36 cellular contexts compared by ENCODE assay signal in genomic region chr11:6240139-6240538, GRCh38. TPM values are rescaled to one million over a fixed set of nuclear protein-coding genes. Genes with fewer than 3 reads are reported as not detected.
"Had no signal": no experiment of that assay in that cellular context is flagged by ENCODE, and none has a peak within 500 bp of the region (broad histone marks: within the 10 kb centered on the region; RNA-seq: fewer than 3 reads in every experiment).

No MANE protein-coding gene starts in this region.

- H3K4me3 ChIP-seq: ascending aorta, cardiac muscle cell had no signal

- H3K27me3 Mint-ChIP-seq: activated naive CD4-positive, alpha-beta T cell treated with anti-CD3 and anti-CD28 coated beads, Interleukin-2, amount 50 U/mL, for 24 hours had no signal

- H3K36me3 Mint-ChIP-seq: activated CD4-positive, alpha-beta memory T cell treated with anti-CD3 and anti-CD28 coated beads for 36 hours; activated CD8-positive, alpha-beta memory T cell treated with anti-CD3 and anti-CD28 coated beads, Interleukin-2, amount 10 ng/mL, durations not matched to agents 7 days and 5 days; activated naive CD4-positive, alpha-beta T cell treated with anti-CD3 and anti-CD28 coated beads, Interleukin-2, amount 10 ng/mL, durations not matched to agents 7 days and 5 days; activated naive CD4-positive, alpha-beta T cell treated with anti-CD3 and anti-CD28 coated beads, Interleukin-2, amount 50 U/mL, for 24 hours; activated naive CD8-positive, alpha-beta T cell; activated naive CD8-positive, alpha-beta T cell treated with anti-CD3 and anti-CD28 coated beads, Interleukin-2, amount 10 ng/mL, durations not matched to agents 7 days and 5 days; brain had no signal

- H3K36me3 ChIP-seq: ascending aorta, cardiac muscle cell had no signal

- H3K4me1 ChIP-seq: ascending aorta had no signal

- H3K4me3 Mint-ChIP-seq: activated B cell treated with CpG ODN at 0.5 μM for 24 hours; activated CD4-positive, alpha-beta memory T cell treated with anti-CD3 and anti-CD28 coated beads for 36 hours; activated CD4-positive, alpha-beta T cell treated with anti-CD3 and anti-CD28 coated beads, Interleukin-2, amount 10 ng/mL, durations not matched to agents 24 days and 14 days; activated CD8-positive, alpha-beta memory T cell treated with anti-CD3 and anti-CD28 coated beads, Interleukin-2, amount 10 ng/mL, durations not matched to agents 7 days and 5 days; activated CD8-positive, alpha-beta T cell treated with anti-CD3 and anti-CD28 coated beads, Interleukin-2, amount 10 ng/mL, durations not matched to agents 7 days and 5 days; activated naive CD4-positive, alpha-beta T cell treated with anti-CD3 and anti-CD28 coated beads, Interleukin-2, amount 10 ng/mL, durations not matched to agents 7 days and 5 days; activated naive CD4-positive, alpha-beta T cell treated with anti-CD3 and anti-CD28 coated beads, Interleukin-2, amount 50 U/mL, for 24 hours; activated naive CD8-positive, alpha-beta T cell; activated naive CD8-positive, alpha-beta T cell treated with anti-CD3 and anti-CD28 coated beads, Interleukin-2, amount 10 ng/mL, durations not matched to agents 7 days and 5 days; activated naive CD8-positive, alpha-beta T cell treated with anti-CD3 and anti-CD28 coated beads, Interleukin-2, amount 50 U/mL, for 24 hours; activated T-cell treated with anti-CD3 and anti-CD28 coated beads, Interleukin-2, amount 50 U/mL, for 24 hours; brain; central memory CD8-positive, alpha-beta T cell; T-helper 1 cell treated with Interleukin-12 subunit alpha and Interleukin-12 subunit beta and Interleukin-4 antibody, amounts not matched to agents 30 μg/mL and 1 μg/mL, for 36 hours; T-helper 2 cell treated with Interferon-gamma antibody and Interleukin-4, amounts not matched to agents 5 μg/mL and 100 μg/mL, for 36 hours had no signal

- H3K27me3 ChIP-seq: ascending aorta, cardiac muscle cell had no signal

- H3K9me3 ChIP-seq: ascending aorta had no signal

- H3K27ac Mint-ChIP-seq: activated B cell treated with CpG ODN at 0.5 μM for 24 hours; activated CD4-positive, alpha-beta memory T cell treated with anti-CD3 and anti-CD28 coated beads for 36 hours; activated CD4-positive, alpha-beta T cell treated with anti-CD3 and anti-CD28 coated beads, Interleukin-2, amount 10 ng/mL, durations not matched to agents 24 days and 14 days; activated CD8-positive, alpha-beta memory T cell treated with anti-CD3 and anti-CD28 coated beads, Interleukin-2, amount 10 ng/mL, durations not matched to agents 7 days and 5 days; activated CD8-positive, alpha-beta T cell treated with anti-CD3 and anti-CD28 coated beads, Interleukin-2, amount 10 ng/mL, durations not matched to agents 7 days and 5 days; activated naive CD4-positive, alpha-beta T cell treated with anti-CD3 and anti-CD28 coated beads, Interleukin-2, amount 10 ng/mL, durations not matched to agents 7 days and 5 days; activated naive CD4-positive, alpha-beta T cell treated with anti-CD3 and anti-CD28 coated beads, Interleukin-2, amount 50 U/mL, for 24 hours; activated naive CD8-positive, alpha-beta T cell; activated naive CD8-positive, alpha-beta T cell treated with anti-CD3 and anti-CD28 coated beads, Interleukin-2, amount 10 ng/mL, durations not matched to agents 7 days and 5 days; activated naive CD8-positive, alpha-beta T cell treated with anti-CD3 and anti-CD28 coated beads, Interleukin-2, amount 50 U/mL, for 24 hours; activated T-cell treated with anti-CD3 and anti-CD28 coated beads, Interleukin-2, amount 50 U/mL, for 24 hours; activated T-helper 2 cell treated with anti-CD3 and anti-CD28 coated beads, Interferon-gamma antibody, Interleukin-2, Interleukin-4, amounts not matched to agents 10 μg/mL and 5 μg/mL and 100 μg/mL, durations not matched to agents 14 hours and 24 hours and 36 hours; brain; T-helper 1 cell treated with Interleukin-12 subunit alpha and Interleukin-12 subunit beta and Interleukin-4 antibody, amounts not matched to agents 30 μg/mL and 1 μg/mL, for 36 hours; T-helper 2 cell treated with Interferon-gamma antibody and Interleukin-4, amounts not matched to agents 5 μg/mL and 100 μg/mL, for 36 hours had no signal

- H3K27ac ChIP-seq: ascending aorta, cardiac muscle cell, VCaP had no signal

- DNase-seq: activated B cell treated with CpG ODN at 0.5 μM for 24 hours; activated CD4-positive, alpha-beta memory T cell treated with anti-CD3 and anti-CD28 coated beads for 36 hours; activated CD4-positive, alpha-beta T cell treated with anti-CD3 and anti-CD28 coated beads for 4 hours; activated CD4-positive, alpha-beta T cell treated with anti-CD3 and anti-CD28 coated beads, Interleukin-2, amount 10 ng/mL, durations not matched to agents 24 days and 14 days; activated CD4-positive, alpha-beta T cell treated with anti-CD3 and anti-CD28 coated beads, Interleukin-2, amount 50 U/mL, for 1 hour; activated CD4-positive, alpha-beta T cell treated with anti-CD3 and anti-CD28 coated beads, Interleukin-2, amount 50 U/mL, for 4 hours; activated CD4-positive, CD25-positive, alpha-beta regulatory T cell treated with anti-CD3 and anti-CD28 coated beads, Interleukin-2, amount 50 U/mL, for 72 hours; activated CD8-positive, alpha-beta memory T cell treated with anti-CD3 and anti-CD28 coated beads for 24 hours; activated CD8-positive, alpha-beta memory T cell treated with anti-CD3 and anti-CD28 coated beads, Interleukin-2, amount 10 ng/mL, durations not matched to agents 7 days and 5 days; activated CD8-positive, alpha-beta memory T cell treated with anti-CD3 and anti-CD28 coated beads, Interleukin-2, amount 50 U/mL, for 48 hours; activated CD8-positive, alpha-beta T cell treated with anti-CD3 and anti-CD28 coated beads, Interleukin-2, amount 10 ng/mL, durations not matched to agents 7 days and 5 days; activated effector memory CD4-positive, alpha-beta T cell treated with Interleukin-2 at 50 U/mL for 16 hours; activated gamma-delta T cell; activated naive CD4-positive, alpha-beta T cell treated with anti-CD3 and anti-CD28 coated beads, Interleukin-2, amount 10 ng/mL, durations not matched to agents 7 days and 5 days; activated naive CD4-positive, alpha-beta T cell treated with Interleukin-2 at 50 U/mL for 16 hours; activated naive CD8-positive, alpha-beta T cell treated with anti-CD3 and anti-CD28 coated beads, Interleukin-2, amount 10 ng/mL, durations not matched to agents 7 days and 5 days; activated naive CD8-positive, alpha-beta T cell treated with anti-CD3 and anti-CD28 coated beads, Interleukin-2, amount 50 U/mL, for 24 hours; activated T-cell treated with anti-CD3 and anti-CD28 coated beads, Interleukin-2, amount 50 U/mL, for 24 hours; activated T-cell treated with anti-CD3 and anti-CD28 coated beads, Interleukin-2, amount 50 U/mL, for 48 hours; amygdala; anterior cingulate cortex; T-helper 1 cell; T-helper 2 cell; T-helper 9 cell had no signal

- H3K9me3 Mint-ChIP-seq: activated B cell treated with CpG ODN at 0.5 μM for 24 hours; activated CD4-positive, alpha-beta memory T cell treated with anti-CD3 and anti-CD28 coated beads for 36 hours; activated CD4-positive, alpha-beta T cell treated with anti-CD3 and anti-CD28 coated beads, Interleukin-2, amount 10 ng/mL, durations not matched to agents 24 days and 14 days; activated naive CD4-positive, alpha-beta T cell treated with anti-CD3 and anti-CD28 coated beads, Interleukin-2, amount 10 ng/mL, durations not matched to agents 7 days and 5 days; activated naive CD4-positive, alpha-beta T cell treated with anti-CD3 and anti-CD28 coated beads, Interleukin-2, amount 50 U/mL, for 24 hours; activated naive CD8-positive, alpha-beta T cell treated with anti-CD3 and anti-CD28 coated beads, Interleukin-2, amount 10 ng/mL, durations not matched to agents 7 days and 5 days; activated naive CD8-positive, alpha-beta T cell treated with anti-CD3 and anti-CD28 coated beads, Interleukin-2, amount 50 U/mL, for 24 hours; activated T-cell treated with anti-CD3 and anti-CD28 coated beads, Interleukin-2, amount 50 U/mL, for 24 hours; activated T-helper 2 cell treated with anti-CD3 and anti-CD28 coated beads, Interferon-gamma antibody, Interleukin-2, Interleukin-4, amounts not matched to agents 10 μg/mL and 5 μg/mL and 100 μg/mL, durations not matched to agents 14 hours and 24 hours and 36 hours; brain; central memory CD8-positive, alpha-beta T cell; T-helper 1 cell treated with Interleukin-12 subunit alpha and Interleukin-12 subunit beta and Interleukin-4 antibody, amounts not matched to agents 30 μg/mL and 1 μg/mL, for 36 hours; T-helper 2 cell treated with Interferon-gamma antibody and Interleukin-4, amounts not matched to agents 5 μg/mL and 100 μg/mL, for 36 hours had no signal

RNA-seq across cellular contexts. Expression of gene CNGA4, which starts 1.2 kb away (rescaled TPM):
- total RNA-seq: activated CD4-positive, alpha-beta memory T cell treated with anti-CD3 and anti-CD28 coated beads for 36 hours; activated CD4-positive, alpha-beta T cell treated with anti-CD3 and anti-CD28 coated beads, Interleukin-2, amount 10 ng/mL, durations not matched to agents 24 days and 14 days; activated T-helper 2 cell treated with anti-CD3 and anti-CD28 coated beads, Interferon-gamma antibody, Interleukin-2, Interleukin-4, amounts not matched to agents 10 μg/mL and 5 μg/mL and 100 μg/mL, durations not matched to agents 14 hours and 24 hours and 36 hours; ascending aorta had no signal

RNA-seq across cellular contexts. Expression of gene CCKBR, which starts 19.5 kb away (rescaled TPM):
- total RNA-seq: activated B cell treated with CpG ODN at 0.5 μM for 24 hours; activated CD4-positive, alpha-beta memory T cell treated with anti-CD3 and anti-CD28 coated beads for 36 hours; activated CD4-positive, alpha-beta T cell treated with anti-CD3 and anti-CD28 coated beads, Interleukin-2, amount 10 ng/mL, durations not matched to agents 24 days and 14 days; activated CD8-positive, alpha-beta memory T cell treated with anti-CD3 and anti-CD28 coated beads, Interleukin-2, amount 10 ng/mL, durations not matched to agents 7 days and 5 days; activated CD8-positive, alpha-beta T cell treated with anti-CD3 and anti-CD28 coated beads, Interleukin-2, amount 10 ng/mL, durations not matched to agents 7 days and 5 days; activated naive CD8-positive, alpha-beta T cell treated with anti-CD3 and anti-CD28 coated beads, Interleukin-2, amount 10 ng/mL, durations not matched to agents 7 days and 5 days; activated T-helper 2 cell treated with anti-CD3 and anti-CD28 coated beads, Interferon-gamma antibody, Interleukin-2, Interleukin-4, amounts not matched to agents 10 μg/mL and 5 μg/mL and 100 μg/mL, durations not matched to agents 14 hours and 24 hours and 36 hours; ascending aorta; bronchial epithelial cell had no signal

RNA-seq across cellular contexts. Expression of gene C11orf42, which starts 34.8 kb away (rescaled TPM):
- total RNA-seq: activated B cell treated with CpG ODN at 0.5 μM for 24 hours; activated CD4-positive, alpha-beta memory T cell treated with anti-CD3 and anti-CD28 coated beads for 36 hours; activated CD4-positive, alpha-beta T cell treated with anti-CD3 and anti-CD28 coated beads, Interleukin-2, amount 10 ng/mL, durations not matched to agents 24 days and 14 days; activated CD8-positive, alpha-beta memory T cell treated with anti-CD3 and anti-CD28 coated beads, Interleukin-2, amount 10 ng/mL, durations not matched to agents 7 days and 5 days; activated CD8-positive, alpha-beta T cell treated with anti-CD3 and anti-CD28 coated beads, Interleukin-2, amount 10 ng/mL, durations not matched to agents 7 days and 5 days; activated naive CD8-positive, alpha-beta T cell treated with anti-CD3 and anti-CD28 coated beads, Interleukin-2, amount 10 ng/mL, durations not matched to agents 7 days and 5 days; activated T-helper 2 cell treated with anti-CD3 and anti-CD28 coated beads, Interferon-gamma antibody, Interleukin-2, Interleukin-4, amounts not matched to agents 10 μg/mL and 5 μg/mL and 100 μg/mL, durations not matched to agents 14 hours and 24 hours and 36 hours; ascending aorta; bronchial epithelial cell; cardiac muscle cell had no signal
- polyA plus RNA-seq: adipose tissue had no signal

RNA-seq across cellular contexts. Expression of gene OR52W1, which starts 41.1 kb away (rescaled TPM):
- total RNA-seq: activated B cell treated with CpG ODN at 0.5 μM for 24 hours; activated CD4-positive, alpha-beta memory T cell treated with anti-CD3 and anti-CD28 coated beads for 36 hours; activated CD4-positive, alpha-beta T cell treated with anti-CD3 and anti-CD28 coated beads, Interleukin-2, amount 10 ng/mL, durations not matched to agents 24 days and 14 days; activated CD8-positive, alpha-beta memory T cell treated with anti-CD3 and anti-CD28 coated beads, Interleukin-2, amount 10 ng/mL, durations not matched to agents 7 days and 5 days; activated CD8-positive, alpha-beta T cell treated with anti-CD3 and anti-CD28 coated beads, Interleukin-2, amount 10 ng/mL, durations not matched to agents 7 days and 5 days; activated naive CD8-positive, alpha-beta T cell treated with anti-CD3 and anti-CD28 coated beads, Interleukin-2, amount 10 ng/mL, durations not matched to agents 7 days and 5 days; activated T-helper 2 cell treated with anti-CD3 and anti-CD28 coated beads, Interferon-gamma antibody, Interleukin-2, Interleukin-4, amounts not matched to agents 10 μg/mL and 5 μg/mL and 100 μg/mL, durations not matched to agents 14 hours and 24 hours and 36 hours; ascending aorta; bronchial epithelial cell; cardiac muscle cell had no signal
- polyA plus RNA-seq: adipose tissue, cardiac muscle cell had no signal
